ENCODE assay signal across 8 cellular contexts in the genomic region with DNA sequence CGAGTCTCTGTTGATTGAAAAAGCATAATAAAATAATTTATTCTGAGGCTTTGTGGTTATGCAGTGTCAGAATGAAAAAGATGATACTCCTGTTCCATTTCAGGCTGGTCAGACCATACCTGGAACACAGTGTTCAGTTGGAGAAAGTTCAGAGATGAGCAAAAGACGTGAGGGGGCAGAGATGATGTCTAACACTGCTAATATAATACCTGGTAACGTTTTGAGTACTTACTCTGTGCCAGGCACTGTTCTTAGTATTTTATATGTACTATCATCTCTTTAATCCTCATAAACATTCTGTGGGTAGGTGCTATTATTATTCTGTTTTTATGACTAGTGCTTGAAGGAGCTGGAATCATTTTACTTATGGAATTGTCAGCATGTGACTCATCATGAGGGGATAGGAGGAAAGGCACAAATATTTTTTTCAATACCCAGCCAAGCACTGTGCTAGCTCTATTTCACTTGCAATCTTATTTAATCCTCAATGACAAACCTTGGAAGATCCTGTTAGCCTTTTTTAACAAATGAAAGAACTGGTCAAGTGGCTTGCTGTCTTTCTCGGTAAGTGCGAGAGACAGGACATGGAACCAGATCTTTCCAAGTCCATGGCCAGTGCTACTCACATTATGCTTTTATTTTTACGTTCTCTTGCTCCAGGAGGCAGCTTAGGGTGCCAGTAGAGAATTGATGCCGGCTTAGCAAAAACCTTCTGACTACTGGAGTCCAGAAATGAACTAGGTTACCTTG. TPM values are rescaled to one million over a fixed set of nuclear protein-coding genes. Genes with fewer than 3 reads are reported as not detected.
DNase-seq lines count a peak whose midpoint lies in the region; ATAC-seq and FAIRE-seq lines count a peak whose summit lies in the region.

No MANE protein-coding gene starts in this region.

- H3K4me3 ChIP-seq in HUES6 (ENCODE audit: low read depth, low read length) (no peak overlapping the region), mucosa of rectum (ENCODE audit: low read length in 2 of 2) (peak overlapping the region in 1 of 2 donors; percentile 13)

- FAIRE-seq in frontal cortex (lab: Jason Lieb, UNC): no peak

- no peak overlapping the region for H3K9ac ChIP-seq in HUES6 (ENCODE audit: low read length)
- no peak overlapping the region for H3K9ac ChIP-seq in mucosa of rectum (ENCODE audit: low read depth in 1 of 2, low read length in 2 of 2)

- H3K36me3 ChIP-seq in HUES6 (ENCODE audit: control insufficient read depth, insufficient read depth, low read length) (no peaks in the 10 kb centered on the region), mucosa of rectum (ENCODE audit: control insufficient read depth in 2 of 2, insufficient read depth in 2 of 2, low read length in 2 of 2) (no peaks in the 10 kb centered on the region)

- ATAC-seq in GM19452 (IDR thresholded peaks at IDR 0.05; ENCODE audit: unreplicated experiment): peak; percentile 62

- H3K9me3 ChIP-seq in HUES6 (ENCODE audit: control insufficient read depth, insufficient read depth, low read depth, low read length): no peaks in the 10 kb centered on the region
- H3K9me3 ChIP-seq in mucosa of rectum (ENCODE audit: control insufficient read depth in 2 of 2, low read length in 2 of 2): no peaks in the 10 kb centered on the region

- H3K4me1 ChIP-seq in HUES6 (ENCODE audit: control insufficient read depth, insufficient read depth, low read length): peaks cover 25% of the 10 kb centered on the region
- peaks cover 34 to 36% of the 10 kb centered on the region in 2 donors for H3K4me1 ChIP-seq in mucosa of rectum (ENCODE audit: control insufficient read depth in 2 of 2, insufficient read depth in 2 of 2, low read length in 2 of 2)

- no peaks in the 10 kb centered on the region for H3K27me3 ChIP-seq in HUES6 (ENCODE audit: control insufficient read depth, insufficient read depth, low read length)
- no peaks in the 10 kb centered on the region for H3K27me3 ChIP-seq in mucosa of rectum (ENCODE audit: control insufficient read depth in 2 of 2, insufficient read depth in 2 of 2, low read length in 2 of 2)

- H3K27ac ChIP-seq in HUES6 (ENCODE audit: low read depth, low read length) (peak overlapping the region; percentile 7; the same call in 1 of the 2 replicates), mucosa of rectum (ENCODE audit: low read depth in 2 of 2, low read length in 2 of 2) (peak overlapping the region; percentile 38 to 56)

- DNase-seq in brain pericyte (ENCODE audit: low read depth, low spot score): peak; percentile 38
- no peak for DNase-seq in DMS153 (lab: John Stamatoyannopoulos, UW)
- no peak for DNase-seq in frontal cortex (ENCODE audit: low spot score in 2 of 2)
- no peak for DNase-seq in activated CD4-positive, CD25-positive, alpha-beta regulatory T cell (lab: John Stamatoyannopoulos, UW)
- DNase-seq in AML-193 (lab: John Stamatoyannopoulos, UW): no peak

RNA-seq across cellular contexts. Expression of a gene that starts 31.9 kb away (rescaled TPM):
- 44.8 TPM for total RNA-seq in frontal cortex
